ENCODE assay signal across 8 cellular contexts in the genomic region with DNA sequence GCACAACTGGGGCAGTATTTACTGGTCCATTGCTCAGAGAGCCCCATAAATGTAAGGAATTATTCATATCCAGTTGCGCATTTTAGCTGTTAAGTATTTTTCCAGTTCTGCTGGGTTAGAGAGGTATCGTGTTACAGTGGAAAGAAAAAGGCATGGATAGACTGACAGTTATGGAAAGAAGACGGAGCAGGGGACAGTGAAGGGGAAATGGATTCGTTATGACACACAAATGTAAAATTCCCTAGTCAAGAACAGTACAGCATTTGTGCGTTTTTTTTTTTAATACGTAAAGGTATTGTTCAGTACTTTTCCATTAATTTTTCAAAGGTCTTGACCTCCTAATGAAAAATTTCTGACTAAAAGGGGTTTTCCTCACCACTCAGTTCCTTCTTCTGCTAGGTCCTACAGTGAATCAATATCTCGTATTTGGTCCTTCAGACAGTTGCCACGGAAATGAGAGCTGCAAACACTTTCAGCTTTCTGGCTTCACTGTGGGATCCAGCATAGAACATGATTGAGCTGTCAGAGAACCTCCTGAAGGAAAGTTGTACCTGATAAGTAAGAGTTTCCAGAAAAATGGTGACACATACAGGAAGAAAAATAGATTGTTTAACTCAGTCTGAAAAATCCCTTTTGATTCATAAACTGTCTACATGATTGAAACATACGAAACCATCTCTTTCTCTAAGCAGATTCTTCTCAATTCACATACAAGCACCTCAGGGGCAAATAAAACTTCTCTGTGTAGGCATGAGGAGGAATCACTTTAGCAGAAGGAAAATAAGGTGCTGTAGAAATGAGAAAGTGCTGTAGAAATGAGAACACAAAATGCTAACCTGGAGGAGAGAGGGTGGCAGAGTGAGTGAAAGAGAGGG. TPM values are rescaled to one million over a fixed set of nuclear protein-coding genes. Genes with fewer than 3 reads are reported as not detected.
DNase-seq lines count a peak whose midpoint lies in the region; ATAC-seq, FAIRE-seq and TF ChIP-seq lines count a peak whose summit lies in the region.

No MANE protein-coding gene starts in this region.

- H3K27ac Mint-ChIP-seq in endothelial cell (ENCODE audit: unreplicated experiment): peak overlapping the region; percentile 88
- no peak overlapping the region for H3K27ac Mint-ChIP-seq in effector memory CD8-positive, alpha-beta T cell

- H3K4me1 Mint-ChIP-seq in endothelial cell (ENCODE audit: unreplicated experiment): peaks cover 18% of the 10 kb centered on the region
- H3K4me1 Mint-ChIP-seq in effector memory CD8-positive, alpha-beta T cell (ENCODE audit: low read depth in 2 of 2): peaks cover 9 to 10% of the 10 kb centered on the region in 2 donors

- DNase-seq in HTR-8/SVneo (ENCODE audit: insufficient read length, low spot score) (peak; percentile 23), endothelial cell (ENCODE audit: low spot score) (no peak), stomach (no peak), AG08395 (ENCODE audit: low spot score) (no peak), HuH-7.5 (ENCODE audit: low spot score) (no peak)
- DNase-seq in effector memory CD8-positive, alpha-beta T cell: no peak

- no peaks in the 10 kb centered on the region for H3K36me3 ChIP-seq in stomach

- ATAC-seq in GM18498 (IDR thresholded peaks at IDR 0.05; ENCODE audit: unreplicated experiment): peak; percentile 60
- peak; percentile 64 for ATAC-seq in GM21515 (IDR thresholded peaks at IDR 0.05; ENCODE audit: unreplicated experiment)
- no peak for ATAC-seq in effector memory CD8-positive, alpha-beta T cell (replicated peaks)

- H3K27me3 Mint-ChIP-seq in endothelial cell (ENCODE audit: unreplicated experiment): peaks cover 2% of the 10 kb centered on the region
- peaks cover 31 to 60% of the 10 kb centered on the region in 2 donors for H3K27me3 Mint-ChIP-seq in effector memory CD8-positive, alpha-beta T cell

- no peaks in the 10 kb centered on the region for H3K9me3 ChIP-seq in stomach

- no peak overlapping the region for H3K4me3 ChIP-seq in stomach

- no peaks in the 10 kb centered on the region for H3K27me3 ChIP-seq in stomach

- no peak overlapping the region for H3K27ac ChIP-seq in stomach

- no peaks in the 10 kb centered on the region for H3K36me3 Mint-ChIP-seq in endothelial cell (ENCODE audit: low read depth, unreplicated experiment)
- H3K36me3 Mint-ChIP-seq in effector memory CD8-positive, alpha-beta T cell (ENCODE audit: insufficient read depth): no peaks in the 10 kb centered on the region

- no peaks in the 10 kb centered on the region for H3K4me1 ChIP-seq in stomach

- WGBS in stomach, 5 donors: 51 to 68% (median 63%) methylated on average over 9 of the region's 9 CpGs

- intact Hi-C loops in stomach (cut with DNase I; ENCODE audit: low total_unique reads): no loop called here

- no peak for TF ChIP-seq CTCF in endothelial cell (IDR thresholded peaks at IDR 0.05; ENCODE audit: unreplicated experiment)
- TF ChIP-seq CTCF in stomach (IDR thresholded peaks at IDR 0.05): no peak

- no peak for TF ChIP-seq POLR2A in stomach (IDR thresholded peaks at IDR 0.05)

- FAIRE-seq in HTR-8/SVneo (lab: Jason Lieb, UNC): peak; percentile 31

- no peaks in the 10 kb centered on the region for H3K9me3 Mint-ChIP-seq in endothelial cell (ENCODE audit: unreplicated experiment)
- no peaks in the 10 kb centered on the region for H3K9me3 Mint-ChIP-seq in effector memory CD8-positive, alpha-beta T cell

- H3K4me3 Mint-ChIP-seq in endothelial cell (ENCODE audit: unreplicated experiment): no peak overlapping the region
- peak overlapping the region in 1 of 2 donors; percentile 34 for H3K4me3 Mint-ChIP-seq in effector memory CD8-positive, alpha-beta T cell

- TF ChIP-seq EP300 in stomach (IDR thresholded peaks at IDR 0.05): no peak

RNA-seq across cellular contexts. Expression of a gene that starts 21.8 kb away (rescaled TPM):
- total RNA-seq in endothelial cell (ENCODE audit: unreplicated experiment): 4.6 TPM
- 1 to 10 TPM in 4 of 5 donors, under 1 TPM in 1; 0.87 to 4.5 (median 1.4) TPM for total RNA-seq in stomach
- polyA plus RNA-seq in stomach: 1 to 10 TPM; 1.1 to 1.7 (median 1.2) TPM
